In the genomic region with DNA sequence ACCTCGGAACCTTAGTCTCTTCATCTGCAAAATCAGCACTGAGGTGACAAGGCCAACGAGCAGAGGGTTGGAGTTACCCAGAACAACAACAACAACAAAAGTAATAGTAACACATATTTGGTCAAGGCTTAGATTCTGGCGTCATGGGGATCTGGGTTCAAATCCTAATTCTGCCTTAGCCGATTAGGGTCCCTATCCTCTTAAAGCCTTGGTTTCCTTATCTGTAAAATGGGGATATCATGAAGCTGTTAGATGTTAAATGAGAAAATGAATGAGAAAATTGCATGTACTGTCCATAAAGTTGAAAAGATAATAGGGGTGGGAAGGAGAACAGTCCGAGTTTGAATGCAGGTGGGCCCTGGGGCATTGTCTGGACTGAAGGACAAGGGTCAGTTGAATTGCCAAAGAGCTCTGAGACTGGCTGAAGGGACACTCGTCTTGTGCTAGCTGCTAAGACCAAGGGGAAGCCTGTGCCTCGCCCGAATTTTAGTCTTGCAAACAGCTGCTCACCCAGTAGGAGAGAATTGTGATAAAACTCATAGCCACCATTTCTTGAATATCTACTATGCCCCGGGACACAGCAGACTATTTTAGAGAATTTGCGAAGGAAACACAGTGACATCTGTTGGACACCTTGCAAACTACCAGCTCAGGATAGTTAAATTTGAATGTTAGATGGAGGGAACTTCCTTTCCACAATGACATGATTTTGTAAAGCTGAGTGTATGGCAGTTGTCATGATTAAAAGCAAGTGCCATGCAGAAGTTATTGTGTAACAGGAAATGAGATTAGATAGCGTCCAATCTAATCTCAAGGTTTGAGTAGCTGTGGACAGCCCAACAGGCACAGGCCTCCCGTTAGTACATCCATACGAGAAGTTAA, we compare ENCODE assay signal across 8 cellular contexts. TPM values are rescaled to one million over a fixed set of nuclear protein-coding genes. Genes with fewer than 3 reads are reported as not detected.
DNase-seq lines count a peak whose midpoint lies in the region; ATAC-seq and TF ChIP-seq lines count a peak whose summit lies in the region.

No MANE protein-coding gene starts in this region.

- no peak overlapping the region for H3K4me3 ChIP-seq in DOHH2 (ENCODE audit: low read length)
- no peak overlapping the region for H3K4me3 ChIP-seq in HL-60 (replicated peaks; ENCODE audit: insufficient read depth, low read length)

- H3K79me2 ChIP-seq in DOHH2 (ENCODE audit: control insufficient read depth, low read length) = no peaks in the 10 kb centered on the region

- DNase-seq in HL-60 (ENCODE audit: low read depth in 1 of 2, low spot score in 1 of 2) (peak; percentile 73 to 82), NOMO-1 (lab: John Stamatoyannopoulos, UW; ENCODE audit: unreplicated experiment in 2 of 2) (peak; percentile 83 to 98), globus pallidus (ENCODE audit: low spot score) (peak; percentile 50), pons (ENCODE audit: low spot score) (peak; percentile 77), T-helper 9 cell (no peak)

- no peaks in the 10 kb centered on the region; the same call in 1 of the 2 replicates for H3K27me3 ChIP-seq in DOHH2 (ENCODE audit: control insufficient read depth, low read length)
- H3K27me3 ChIP-seq in HL-60 (ENCODE audit: insufficient read depth, poor library complexity, severe bottlenecking) = no peaks in the 10 kb centered on the region

- no peaks in the 10 kb centered on the region for H3K9me3 Mint-ChIP-seq in activated T-helper 17 cell treated with anti-CD3 and anti-CD28 coated beads, Interleukin-2, amount 50 U/mL, for 72 hours

- no peaks in the 10 kb centered on the region for H4K20me1 ChIP-seq in DOHH2 (ENCODE audit: control insufficient read depth, insufficient read depth, low read depth, low read length)

- no peak overlapping the region for H3K27ac Mint-ChIP-seq in activated T-helper 17 cell treated with anti-CD3 and anti-CD28 coated beads, Interleukin-2, amount 50 U/mL, for 72 hours

- no peak overlapping the region for H3K4me2 ChIP-seq in DOHH2 (ENCODE audit: low read length)

- H3K27me3 Mint-ChIP-seq in activated T-helper 17 cell treated with anti-CD3 and anti-CD28 coated beads, Interleukin-2, amount 50 U/mL, for 72 hours = peaks cover 3% of the 10 kb centered on the region

- no peaks in the 10 kb centered on the region for H3K9me3 ChIP-seq in DOHH2 (ENCODE audit: control insufficient read depth, insufficient read depth, low read length)

- peaks cover 4% of the 10 kb centered on the region for H3K4me1 Mint-ChIP-seq in activated T-helper 17 cell treated with anti-CD3 and anti-CD28 coated beads, Interleukin-2, amount 50 U/mL, for 72 hours

- ATAC-seq in activated T-helper 17 cell treated with anti-CD3 and anti-CD28 coated beads, Interleukin-2, amount 50 U/mL, for 72 hours (replicated peaks) = peak; percentile 89
- ATAC-seq in HG02973 (IDR thresholded peaks at IDR 0.05; ENCODE audit: unreplicated experiment) = no peak

- no peaks in the 10 kb centered on the region for H3K9me2 ChIP-seq in DOHH2 (replicated peaks; ENCODE audit: control insufficient read depth, low read length)

- H3K36me3 Mint-ChIP-seq in activated T-helper 17 cell treated with anti-CD3 and anti-CD28 coated beads, Interleukin-2, amount 50 U/mL, for 72 hours (ENCODE audit: low read depth) = no peaks in the 10 kb centered on the region

- H3F3A ChIP-seq in DOHH2 (ENCODE audit: control insufficient read depth, insufficient read depth) = no peaks in the 10 kb centered on the region

- TF ChIP-seq CTCF in DOHH2 (IDR thresholded peaks at IDR 0.05; ENCODE audit: low read depth, low read length, poor library complexity, severe bottlenecking) (peak; percentile 81), HL-60 (IDR thresholded peaks at IDR 0.05; ENCODE audit: insufficient read depth, low read length) (peak; percentile 75)

- no peaks in the 10 kb centered on the region for H3K36me3 ChIP-seq in DOHH2 (ENCODE audit: control insufficient read depth, low read length)

- peaks cover 11% of the 10 kb centered on the region for H3K4me1 ChIP-seq in DOHH2 (ENCODE audit: control insufficient read depth, low read length)

- H3K4me3 Mint-ChIP-seq in activated T-helper 17 cell treated with anti-CD3 and anti-CD28 coated beads, Interleukin-2, amount 50 U/mL, for 72 hours = no peak overlapping the region

- H3K27ac ChIP-seq in DOHH2 (ENCODE audit: low read depth, low read length) (no peak overlapping the region), HL-60 (replicated peaks) (peak overlapping the region; percentile 34)

RNA-seq across cellular contexts. Expression of a gene that starts 6.8 kb away (rescaled TPM):
- total RNA-seq in activated T-helper 17 cell treated with anti-CD3 and anti-CD28 coated beads, Interleukin-2, amount 50 U/mL, for 72 hours = not detected

RNA-seq across cellular contexts. Expression of a gene that starts 44.7 kb away (rescaled TPM):
- total RNA-seq in activated T-helper 17 cell treated with anti-CD3 and anti-CD28 coated beads, Interleukin-2, amount 50 U/mL, for 72 hours = 10 to 100 TPM; 15.6 to 26.8 TPM
